29 cellular contexts compared by ENCODE assay signal in genomic region chr12:47015381-47015780, GRCh38.
"Had no signal": no experiment of that assay in that cellular context is flagged by ENCODE, and none has a peak within 500 bp of the region (broad histone marks: within the 10 kb centered on the region; RNA-seq: fewer than 3 reads in every experiment).

No MANE protein-coding gene starts in this region.

- H3K79me2 ChIP-seq: parathyroid adenoma had no signal

- H3K36me3 ChIP-seq: neural progenitor cell, ovary, right lobe of liver, sigmoid colon, spleen, suprapubic skin, tibial artery, transverse colon, upper lobe of right lung, uterus had no signal

- H3K27me3 ChIP-seq: neural progenitor cell, ovary, right lobe of liver, sigmoid colon, spleen, suprapubic skin, testis, tibial artery, upper lobe of right lung, uterus had no signal

- H3K9ac ChIP-seq: neural progenitor cell, parathyroid adenoma had no signal

- H3K4me2 ChIP-seq: neural progenitor cell had no signal

- H3K27ac ChIP-seq: neural progenitor cell, ovary, parathyroid adenoma, psoas muscle, right lobe of liver, sigmoid colon, skin epidermis, spleen, suprapubic skin, testis, tibial artery, transverse colon, upper lobe of right lung, uterus had no signal

- ATAC-seq: natural killer cell; psoas muscle; right cardiac atrium; right lobe of liver; stimulated activated memory B cell treated with anti-CD40 and anti-IgM and Interleukin-4, amounts not matched to agents 10 μg/mL and 1 μg/mL and 100 μg/mL, for 72 hours; stimulated activated naive CD8-positive, alpha-beta T cell treated with anti-CD3 and anti-CD28 coated beads, Interleukin-15, amount 100 ng/mL, for 72 hours; stimulated activated naive CD8-positive, alpha-beta T cell treated with anti-CD3 and anti-CD28 coated beads, Interleukin-15, Interleukin-2, amounts not matched to agents 100 U/mL and 50 U/mL, for 24 hours; upper lobe of right lung had no signal

- H3K9me3 ChIP-seq: ovary, psoas muscle, right lobe of liver, sigmoid colon, suprapubic skin, testis, tibial artery, transverse colon, upper lobe of right lung, uterus had no signal

- DNase-seq: natural killer cell; occipital lobe; ovary; posterior cingulate gyrus; psoas muscle; right cardiac atrium; right lobe of liver; sigmoid colon; spleen; stimulated activated CD4-positive, alpha-beta T cell treated with anti-CD3 and anti-CD28 coated beads, Interleukin-12 subunit alpha, Interleukin-12 subunit beta, amount 100 ng/mL, for 4 hours; stimulated activated CD4-positive, alpha-beta T cell treated with anti-CD3 and anti-CD28 coated beads, Interleukin-1b, Interleukin-23, amount 100 ng/mL, for 48 hours; stimulated activated CD4-positive, alpha-beta T cell treated with anti-CD3 and anti-CD28 coated beads, Interleukin-4, amount 100 ng/mL, for 1 hour; stimulated activated CD4-positive, alpha-beta T cell treated with anti-CD3 and anti-CD28 coated beads, Interleukin-4, amount 100 ng/mL, for 4 hours; stimulated activated CD8-positive, alpha-beta memory T cell treated with anti-CD3 and anti-CD28 coated beads, Interleukin-4, amount 100 ng/mL, for 48 hours; stimulated activated naive CD4-positive, alpha-beta T cell; stimulated activated naive CD8-positive, alpha-beta T cell treated with anti-CD3 and anti-CD28 coated beads, Interleukin-15, amount 100 ng/mL, for 72 hours; stimulated activated naive CD8-positive, alpha-beta T cell treated with anti-CD3 and anti-CD28 coated beads, Interleukin-15, Interleukin-2, amounts not matched to agents 100 U/mL and 50 U/mL, for 24 hours; substantia nigra; testis; tibial artery; transverse colon; upper lobe of right lung; uterus had no signal

- H3K4me1 ChIP-seq: neural progenitor cell, parathyroid adenoma, psoas muscle, sigmoid colon, spleen, suprapubic skin, testis, tibial artery, transverse colon, upper lobe of right lung, uterus had no signal

- H3K4me3 ChIP-seq: neural progenitor cell, ovary, psoas muscle, right lobe of liver, sigmoid colon, skin epidermis, smooth muscle cell, spleen, suprapubic skin, testis, tibial artery, transverse colon, upper lobe of right lung, uterus had no signal

- H2AFZ ChIP-seq: neural progenitor cell, parathyroid adenoma had no signal
